ENCODE assay signal across 11 cellular contexts in the genomic region with DNA sequence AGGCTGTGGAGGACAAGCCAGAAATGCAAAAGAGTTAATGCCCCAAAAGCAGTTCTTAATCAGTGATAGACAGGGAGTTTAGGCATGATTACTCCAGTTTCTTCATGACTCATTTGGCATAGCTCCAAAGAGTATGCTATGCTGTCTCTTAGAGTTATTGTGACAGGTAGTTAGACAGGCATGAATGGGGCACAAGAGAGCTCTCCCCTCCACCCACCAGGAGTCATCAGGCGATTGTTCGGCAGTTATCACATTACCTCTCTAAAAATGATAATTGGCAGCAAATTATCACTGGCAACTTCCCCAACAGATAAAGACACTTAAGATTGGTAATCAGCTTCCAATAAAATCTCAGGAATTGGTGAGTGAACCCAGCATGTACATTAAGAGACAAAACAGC.
DNase-seq lines count a peak whose midpoint lies in the region; ATAC-seq and TF ChIP-seq lines count a peak whose summit lies in the region.
"Had no signal": no experiment of that assay in that cellular context is flagged by ENCODE, and none has a peak within 500 bp of the region (broad histone marks: within the 10 kb centered on the region; RNA-seq: fewer than 3 reads in every experiment).

No MANE protein-coding gene starts in this region.

- H3K4me3 ChIP-seq in hepatocyte: no peak overlapping the region

- H2AFZ ChIP-seq in hepatocyte: no peak overlapping the region

- peak overlapping the region; percentile 49 for H3K4me3 Mint-ChIP-seq in activated T-helper 1 cell treated with anti-CD3 and anti-CD28 coated beads, Interleukin-12 subunit alpha, Interleukin-12 subunit beta, Interleukin-2, Interleukin-4 antibody, amounts not matched to agents 30 ng/mL and 10 ng/mL and 1 ng/mL, durations not matched to agents 14 hours and 24 hours and 36 hours

- TF ChIP-seq CTCF in hepatocyte (IDR thresholded peaks at IDR 0.05; ENCODE audit: poor library complexity) (no peak), GM10266 (IDR thresholded peaks at IDR 0.05; ENCODE audit: control insufficient read depth, insufficient read depth, low read depth, missing control alignments) (no peak)

- no peaks in the 10 kb centered on the region for H4K20me1 ChIP-seq in hepatocyte (ENCODE audit: insufficient read depth, poor library complexity, severe bottlenecking)

- H3K9me2 ChIP-seq in hepatocyte (replicated peaks; ENCODE audit: insufficient read depth): no peaks in the 10 kb centered on the region

- H3K27me3 ChIP-seq in hepatocyte: no peaks in the 10 kb centered on the region
- H3K27me3 ChIP-seq: neutrophil had no signal

- no peak overlapping the region for H3K27ac ChIP-seq in hepatocyte
- H3K27ac ChIP-seq: neutrophil, WERI-Rb-1 had no signal

- no peak overlapping the region for H3K4me2 ChIP-seq in hepatocyte

- peak; percentile 51 for DNase-seq in COLO829 (ENCODE audit: low spot score)
- DNase-seq in activated T-helper 1 cell treated with anti-CD3 and anti-CD28 coated beads, Interleukin-12 subunit alpha, Interleukin-12 subunit beta, Interleukin-2, Interleukin-4 antibody, amounts not matched to agents 30 ng/mL and 10 ng/mL and 1 ng/mL, durations not matched to agents 14 hours and 24 hours and 36 hours (ENCODE audit: low spot score): no peak
- peak; percentile 59 for DNase-seq in hepatocyte (ENCODE audit: low spot score)
- no peak for DNase-seq in occipital lobe (lab: John Stamatoyannopoulos, UW)
- DNase-seq in NCI-H510A treated with DMSO at 0.1 percent for 48 hours (lab: John Stamatoyannopoulos, UW): no peak
- no peak for DNase-seq in GM10266 (ENCODE audit: extremely low spot score)
- no peak for DNase-seq in NCI-H187 (lab: John Stamatoyannopoulos, UW)
- DNase-seq: NCI-H524 treated with DMSO at 0.1 percent for 48 hours, WERI-Rb-1 had no signal

- no peaks in the 10 kb centered on the region for H3K9me3 Mint-ChIP-seq in activated T-helper 1 cell treated with anti-CD3 and anti-CD28 coated beads, Interleukin-12 subunit alpha, Interleukin-12 subunit beta, Interleukin-2, Interleukin-4 antibody, amounts not matched to agents 30 ng/mL and 10 ng/mL and 1 ng/mL, durations not matched to agents 14 hours and 24 hours and 36 hours

- no peaks in the 10 kb centered on the region for H3K4me1 Mint-ChIP-seq in activated T-helper 1 cell treated with anti-CD3 and anti-CD28 coated beads, Interleukin-12 subunit alpha, Interleukin-12 subunit beta, Interleukin-2, Interleukin-4 antibody, amounts not matched to agents 30 ng/mL and 10 ng/mL and 1 ng/mL, durations not matched to agents 14 hours and 24 hours and 36 hours (ENCODE audit: low read depth)

- WGBS in hepatocyte (ENCODE audit: low lambda C conversion rate, missing lambda C conversion rate): 33% methylated on average over 2 of the region's 2 CpGs

- no peaks in the 10 kb centered on the region for H3K36me3 Mint-ChIP-seq in activated T-helper 1 cell treated with anti-CD3 and anti-CD28 coated beads, Interleukin-12 subunit alpha, Interleukin-12 subunit beta, Interleukin-2, Interleukin-4 antibody, amounts not matched to agents 30 ng/mL and 10 ng/mL and 1 ng/mL, durations not matched to agents 14 hours and 24 hours and 36 hours (ENCODE audit: low read depth)

- no peaks in the 10 kb centered on the region for H3K27me3 Mint-ChIP-seq in activated T-helper 1 cell treated with anti-CD3 and anti-CD28 coated beads, Interleukin-12 subunit alpha, Interleukin-12 subunit beta, Interleukin-2, Interleukin-4 antibody, amounts not matched to agents 30 ng/mL and 10 ng/mL and 1 ng/mL, durations not matched to agents 14 hours and 24 hours and 36 hours (ENCODE audit: insufficient read depth)

- H3K27ac Mint-ChIP-seq in activated T-helper 1 cell treated with anti-CD3 and anti-CD28 coated beads, Interleukin-12 subunit alpha, Interleukin-12 subunit beta, Interleukin-2, Interleukin-4 antibody, amounts not matched to agents 30 ng/mL and 10 ng/mL and 1 ng/mL, durations not matched to agents 14 hours and 24 hours and 36 hours: peak overlapping the region; percentile 70

- intact Hi-C loops in activated T-helper 1 cell treated with anti-CD3 and anti-CD28 coated beads, Interleukin-12 subunit alpha, Interleukin-12 subunit beta, Interleukin-2, Interleukin-4 antibody, amounts not matched to agents 30 ng/mL and 10 ng/mL and 1 ng/mL, durations not matched to agents 14 hours and 24 hours and 36 hours (cut with micrococcal nuclease): no loop called here

- peaks cover 13% of the 10 kb centered on the region for H3K4me1 ChIP-seq in hepatocyte (ENCODE audit: insufficient read depth)

- H3K36me3 ChIP-seq in hepatocyte (replicated peaks; ENCODE audit: insufficient read depth, low read depth): no peaks in the 10 kb centered on the region
- H3K36me3 ChIP-seq: neutrophil, WERI-Rb-1 had no signal

- ATAC-seq in HG03159 (IDR thresholded peaks at IDR 0.05; ENCODE audit: unreplicated experiment): peak; percentile 64

- no peaks in the 10 kb centered on the region for H3K79me2 ChIP-seq in hepatocyte

- H3K9me3 ChIP-seq in hepatocyte (ENCODE audit: low read depth): no peaks in the 10 kb centered on the region
- H3K9me3 ChIP-seq: neutrophil had no signal

Comparison
In these comparisons a context has a peak if more than half of its experiments do, and no peak if none do; other contexts are left out.
1. DNase-seq: peak in COLO829 (single experiment) and hepatocyte (single experiment); none in activated T-helper 1 cell treated with anti-CD3 and anti-CD28 coated beads, Interleukin-12 subunit alpha, Interleukin-12 subunit beta, Interleukin-2, Interleukin-4 antibody, amounts not matched to agents 30 ng/mL and 10 ng/mL and 1 ng/mL, durations not matched to agents 14 hours and 24 hours and 36 hours (single experiment), occipital lobe (single experiment), NCI-H510A treated with DMSO at 0.1 percent for 48 hours (single experiment), GM10266 (single experiment) and NCI-H187 (0 of 2).